In genomic region chr17:11997147-11997971, GRCh38 we compare ENCODE assay signal across 1 cellular context.
TF ChIP-seq lines count a peak whose summit lies in the region.

ZNF18 (minus strand) TSS chr17:11997475; CDS start chr17:11992829, 4,646 bp downstream.

TF ChIP-seq in HepG2, 621 proteins besides CTCF, POLR2A, EP300 and RAD21 (continued from another document and continues in another):
- TF ChIP-seq PRDM15 (CRISPR knock-in tag; IDR thresholded peaks at IDR 0.05) (no peak; the same call in 1 of the 2 replicates), ZMAT5 (CRISPR knock-in tag; IDR thresholded peaks at IDR 0.05; ENCODE audit: borderline replicate concordance, low read depth) (no peak), BCL3 (CRISPR knock-in tag; IDR thresholded peaks at IDR 0.05) (peak; percentile 52; the same call in 1 of the 2 replicates), ZNF331 (CRISPR knock-in tag; IDR thresholded peaks at IDR 0.05) (peak; percentile 63; the same call in 1 of the 2 replicates), NCOA2 (CRISPR knock-in tag; IDR thresholded peaks at IDR 0.05) (0 out of 2 replicates have a peak, but pooled peaks have one; percentile 24), THAP7 (CRISPR knock-in tag; IDR thresholded peaks at IDR 0.05) (peak; percentile 77), MXD4 (CRISPR knock-in tag; IDR thresholded peaks at IDR 0.05) (peak; percentile 82; the same call in 1 of the 2 replicates), GATA4 (IDR thresholded peaks at IDR 0.05; ENCODE audit: borderline replicate concordance, low read depth) (peak; percentile 71), GMEB1 (CRISPR knock-in tag; IDR thresholded peaks at IDR 0.05; ENCODE audit: borderline replicate concordance) (peak; percentile 63; the same call in 1 of the 2 replicates), POGZ (CRISPR knock-in tag; IDR thresholded peaks at IDR 0.05) (peak; percentile 62), XBP1 (CRISPR knock-in tag; IDR thresholded peaks at IDR 0.05) (no peak), BRCA1 (CRISPR knock-in tag; IDR thresholded peaks at IDR 0.05) (no peak), ARHGAP35 (CRISPR knock-in tag; IDR thresholded peaks at IDR 0.05; ENCODE audit: borderline replicate concordance) (no peak; the same call in 1 of the 2 replicates), GLI4 (CRISPR knock-in tag; IDR thresholded peaks at IDR 0.05; ENCODE audit: borderline replicate concordance) (peak; percentile 21; the same call in 1 of the 2 replicates), SRSF4 (IDR thresholded peaks at IDR 0.05; ENCODE audit: low read depth, low read length, poor library complexity, severe bottlenecking) (no peak), ZNF101 (CRISPR knock-in tag; IDR thresholded peaks at IDR 0.05; ENCODE audit: borderline replicate concordance, low read depth) (no peak), ZBTB37 (CRISPR knock-in tag; IDR thresholded peaks at IDR 0.05) (no peak), ZNF580 (CRISPR knock-in tag; IDR thresholded peaks at IDR 0.05; ENCODE audit: borderline replicate concordance, low read depth) (peak; percentile 32; the same call in 1 of the 2 replicates), PRPF4 (IDR thresholded peaks at IDR 0.05; ENCODE audit: low read depth, low read length, poor library complexity, severe bottlenecking) (peak; percentile 90), SRY (CRISPR knock-in tag; IDR thresholded peaks at IDR 0.05) (0 out of 2 replicates have a peak, but pooled peaks have one; percentile 21), AGO2 (optimal IDR thresholded peaks at IDR 0.05; ENCODE audit: low read depth, low read length) (peak; percentile 50), MED8 (CRISPR knock-in tag; IDR thresholded peaks at IDR 0.05; ENCODE audit: insufficient replicate concordance) (no peak), ETV6 (CRISPR knock-in tag; conservative IDR thresholded peaks at IDR 0.05) (no peak), PLSCR1 (CRISPR knock-in tag; IDR thresholded peaks at IDR 0.05; ENCODE audit: borderline replicate concordance) (no peak), CENPBD1 (CRISPR knock-in tag; IDR thresholded peaks at IDR 0.05; ENCODE audit: borderline replicate concordance, low read depth) (no peak), ZBTB43 (CRISPR knock-in tag; conservative IDR thresholded peaks at IDR 0.05) (no peak), GLMP (CRISPR knock-in tag; IDR thresholded peaks at IDR 0.05; ENCODE audit: borderline replicate concordance) (no peak), ZSCAN31 (CRISPR knock-in tag; IDR thresholded peaks at IDR 0.05; ENCODE audit: low read depth) (no peak; the same call in none of the 2 replicates), ATF1 (CRISPR knock-in tag; IDR thresholded peaks at IDR 0.05) (no peak), ZNF10 (CRISPR knock-in tag; IDR thresholded peaks at IDR 0.05; ENCODE audit: borderline replicate concordance, low read depth) (no peak), ZNF543 (CRISPR knock-in tag; IDR thresholded peaks at IDR 0.05) (no peak), ZNF614 (CRISPR knock-in tag; IDR thresholded peaks at IDR 0.05; ENCODE audit: borderline replicate concordance) (0 out of 2 replicates have a peak, but pooled peaks have one; percentile 19), ZNF660 (CRISPR knock-in tag; IDR thresholded peaks at IDR 0.05; ENCODE audit: borderline replicate concordance, low read depth) (no peak), MXI1 (IDR thresholded peaks at IDR 0.05; ENCODE audit: borderline replicate concordance, low read depth, low read length) (peak; percentile 71; the same call in 1 of the 3 replicates), ZNF883 (CRISPR knock-in tag; IDR thresholded peaks at IDR 0.05; ENCODE audit: not compliant biosample characterization) (peak; percentile 39), ZNF468 (CRISPR knock-in tag; IDR thresholded peaks at IDR 0.05) (no peak), ZNF20 (CRISPR knock-in tag; IDR thresholded peaks at IDR 0.05) (no peak), ZBTB2 (CRISPR knock-in tag; IDR thresholded peaks at IDR 0.05; ENCODE audit: low read depth) (0 out of 2 replicates have a peak, but pooled peaks have one; percentile 54), IKZF1 (IDR thresholded peaks at IDR 0.05) (no peak), BORCS8-MEF2B (CRISPR knock-in tag; IDR thresholded peaks at IDR 0.05) (peak; percentile 64), MAFG (CRISPR knock-in tag; IDR thresholded peaks at IDR 0.05) (no peak), ZNF567 (CRISPR knock-in tag; IDR thresholded peaks at IDR 0.05; ENCODE audit: borderline replicate concordance) (peak; percentile 37; the same call in 1 of the 2 replicates), RAD51 (IDR thresholded peaks at IDR 0.05; ENCODE audit: borderline replicate concordance) (no peak), ARNT2 (CRISPR knock-in tag; IDR thresholded peaks at IDR 0.05; ENCODE audit: low read depth) (peak; percentile 21; the same call in 1 of the 2 replicates), ZNF777 (CRISPR knock-in tag; IDR thresholded peaks at IDR 0.05) (peak; percentile 58; the same call in 1 of the 2 replicates), JUNB (CRISPR knock-in tag; IDR thresholded peaks at IDR 0.05; ENCODE audit: borderline replicate concordance) (no peak; the same call in 1 of the 2 replicates), TBX2 (CRISPR knock-in tag; IDR thresholded peaks at IDR 0.05; ENCODE audit: borderline replicate concordance) (peak; percentile 52; the same call in 1 of the 2 replicates), HOXA5 (CRISPR knock-in tag; IDR thresholded peaks at IDR 0.05) (peak; percentile 36; the same call in 1 of the 2 replicates)
